ENCODE assay signal across 1 cellular context in the genomic region with DNA sequence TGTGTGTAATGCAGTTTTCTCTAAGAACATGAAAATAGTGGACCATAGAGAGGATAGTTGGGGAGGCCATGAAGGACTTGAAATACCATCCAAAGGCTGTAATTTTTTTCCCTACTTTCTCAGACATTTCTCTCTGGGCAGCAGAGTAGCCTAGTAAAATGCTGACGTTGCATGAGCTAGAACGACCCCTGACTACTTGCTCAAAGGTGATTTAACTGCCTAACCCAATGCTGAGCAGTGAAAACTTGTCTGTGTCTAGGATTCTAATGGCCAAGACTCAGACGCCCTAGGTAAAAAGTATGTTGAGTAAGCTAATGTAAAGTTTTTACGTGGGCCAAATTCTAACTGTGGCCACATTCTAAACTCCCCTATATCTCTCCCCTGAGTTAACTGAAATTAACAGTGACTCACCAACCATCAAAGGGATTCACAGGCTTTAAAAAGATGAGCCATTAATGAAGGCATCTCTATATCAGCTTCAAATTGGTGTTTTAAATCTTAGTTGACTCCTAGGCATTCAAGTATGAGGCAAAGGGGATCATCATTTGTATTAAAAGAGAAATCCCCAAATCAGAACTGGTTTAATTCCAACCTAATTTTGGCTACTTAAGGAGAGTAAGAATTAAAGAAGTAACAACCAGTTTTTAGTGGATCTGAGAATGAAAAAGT.
TF ChIP-seq lines count a peak whose summit lies in the region.

No MANE protein-coding gene starts in this region.

TF ChIP-seq in SK-N-SH, 30 proteins besides CTCF, POLR2A, EP300 and RAD21:
- TF ChIP-seq, protein P1, sequence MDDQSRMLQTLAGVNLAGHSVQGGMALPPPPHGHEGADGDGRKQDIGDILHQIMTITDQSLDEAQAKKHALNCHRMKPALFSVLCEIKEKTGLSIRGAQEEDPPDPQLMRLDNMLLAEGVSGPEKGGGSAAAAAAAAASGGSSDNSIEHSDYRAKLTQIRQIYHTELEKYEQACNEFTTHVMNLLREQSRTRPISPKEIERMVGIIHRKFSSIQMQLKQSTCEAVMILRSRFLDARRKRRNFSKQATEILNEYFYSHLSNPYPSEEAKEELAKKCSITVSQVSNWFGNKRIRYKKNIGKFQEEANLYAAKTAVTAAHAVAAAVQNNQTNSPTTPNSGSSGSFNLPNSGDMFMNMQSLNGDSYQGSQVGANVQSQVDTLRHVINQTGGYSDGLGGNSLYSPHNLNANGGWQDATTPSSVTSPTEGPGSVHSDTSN (IDR thresholded peaks at IDR 0.05), result peak; percentile 49
- TF ChIP-seq, protein P2, sequence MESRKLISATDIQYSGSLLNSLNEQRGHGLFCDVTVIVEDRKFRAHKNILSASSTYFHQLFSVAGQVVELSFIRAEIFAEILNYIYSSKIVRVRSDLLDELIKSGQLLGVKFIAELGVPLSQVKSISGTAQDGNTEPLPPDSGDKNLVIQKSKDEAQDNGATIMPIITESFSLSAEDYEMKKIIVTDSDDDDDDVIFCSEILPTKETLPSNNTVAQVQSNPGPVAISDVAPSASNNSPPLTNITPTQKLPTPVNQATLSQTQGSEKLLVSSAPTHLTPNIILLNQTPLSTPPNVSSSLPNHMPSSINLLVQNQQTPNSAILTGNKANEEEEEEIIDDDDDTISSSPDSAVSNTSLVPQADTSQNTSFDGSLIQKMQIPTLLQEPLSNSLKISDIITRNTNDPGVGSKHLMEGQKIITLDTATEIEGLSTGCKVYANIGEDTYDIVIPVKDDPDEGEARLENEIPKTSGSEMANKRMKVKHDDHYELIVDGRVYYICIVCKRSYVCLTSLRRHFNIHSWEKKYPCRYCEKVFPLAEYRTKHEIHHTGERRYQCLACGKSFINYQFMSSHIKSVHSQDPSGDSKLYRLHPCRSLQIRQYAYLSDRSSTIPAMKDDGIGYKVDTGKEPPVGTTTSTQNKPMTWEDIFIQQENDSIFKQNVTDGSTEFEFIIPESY (IDR thresholded peaks at IDR 0.05; ENCODE audit: borderline replicate concordance, low read depth), result no peak
- TF ChIP-seq SMC3 (IDR thresholded peaks at IDR 0.05; ENCODE audit: low read depth, low read length) (no peak), RCOR1 (IDR thresholded peaks at IDR 0.05; ENCODE audit: low read length) (no peak), POLR2AphosphoS5 (IDR thresholded peaks at IDR 0.05; ENCODE audit: low read depth, low read length) (no peak), RXRA (IDR thresholded peaks at IDR 0.05; ENCODE audit: borderline replicate concordance, low read depth) (no peak), CHD2 (IDR thresholded peaks at IDR 0.05; ENCODE audit: low read length, partially characterized antibody) (no peak), TEAD4 (IDR thresholded peaks at IDR 0.05; ENCODE audit: borderline replicate concordance, insufficient read depth) (no peak), GABPA (IDR thresholded peaks at IDR 0.05; ENCODE audit: low read depth) (no peak), SIN3A (IDR thresholded peaks at IDR 0.05; ENCODE audit: borderline replicate concordance, low read depth, low read length) (no peak), ELF1 (IDR thresholded peaks at IDR 0.05) (no peak), FOSL2 (IDR thresholded peaks at IDR 0.05; ENCODE audit: borderline replicate concordance, low read depth) (0 out of 2 replicates have a peak, but pooled peaks have one; percentile 8), YY1 (IDR thresholded peaks at IDR 0.05; ENCODE audit: low read depth) (no peak), FOXJ3 (CRISPR knock-in tag; IDR thresholded peaks at IDR 0.05) (no peak), RFX5 (IDR thresholded peaks at IDR 0.05; ENCODE audit: low read length) (no peak), FOXM1 (IDR thresholded peaks at IDR 0.05; ENCODE audit: low read depth) (no peak), GATA2 (CRISPR knock-in tag; IDR thresholded peaks at IDR 0.05) (no peak), JUND (IDR thresholded peaks at IDR 0.05) (peak; percentile 36), EZH2phosphoT487 (IDR thresholded peaks at IDR 0.05; ENCODE audit: borderline replicate concordance, low read depth) (no peak), NRF1 (IDR thresholded peaks at IDR 0.05; ENCODE audit: low read depth, low read length) (no peak), MEF2A (IDR thresholded peaks at IDR 0.05; ENCODE audit: borderline replicate concordance, low read depth) (no peak), MXI1 (IDR thresholded peaks at IDR 0.05; ENCODE audit: low read depth, low read length) (no peak), TAF1 (IDR thresholded peaks at IDR 0.05; ENCODE audit: borderline replicate concordance, low read depth, low read length) (no peak), TCF12 (IDR thresholded peaks at IDR 0.05) (peak; percentile 55; the same call in 1 of the 2 replicates), NFIC (IDR thresholded peaks at IDR 0.05; ENCODE audit: borderline replicate concordance) (peak; percentile 20; the same call in 1 of the 2 replicates)
- TF ChIP-seq, protein P3, sequence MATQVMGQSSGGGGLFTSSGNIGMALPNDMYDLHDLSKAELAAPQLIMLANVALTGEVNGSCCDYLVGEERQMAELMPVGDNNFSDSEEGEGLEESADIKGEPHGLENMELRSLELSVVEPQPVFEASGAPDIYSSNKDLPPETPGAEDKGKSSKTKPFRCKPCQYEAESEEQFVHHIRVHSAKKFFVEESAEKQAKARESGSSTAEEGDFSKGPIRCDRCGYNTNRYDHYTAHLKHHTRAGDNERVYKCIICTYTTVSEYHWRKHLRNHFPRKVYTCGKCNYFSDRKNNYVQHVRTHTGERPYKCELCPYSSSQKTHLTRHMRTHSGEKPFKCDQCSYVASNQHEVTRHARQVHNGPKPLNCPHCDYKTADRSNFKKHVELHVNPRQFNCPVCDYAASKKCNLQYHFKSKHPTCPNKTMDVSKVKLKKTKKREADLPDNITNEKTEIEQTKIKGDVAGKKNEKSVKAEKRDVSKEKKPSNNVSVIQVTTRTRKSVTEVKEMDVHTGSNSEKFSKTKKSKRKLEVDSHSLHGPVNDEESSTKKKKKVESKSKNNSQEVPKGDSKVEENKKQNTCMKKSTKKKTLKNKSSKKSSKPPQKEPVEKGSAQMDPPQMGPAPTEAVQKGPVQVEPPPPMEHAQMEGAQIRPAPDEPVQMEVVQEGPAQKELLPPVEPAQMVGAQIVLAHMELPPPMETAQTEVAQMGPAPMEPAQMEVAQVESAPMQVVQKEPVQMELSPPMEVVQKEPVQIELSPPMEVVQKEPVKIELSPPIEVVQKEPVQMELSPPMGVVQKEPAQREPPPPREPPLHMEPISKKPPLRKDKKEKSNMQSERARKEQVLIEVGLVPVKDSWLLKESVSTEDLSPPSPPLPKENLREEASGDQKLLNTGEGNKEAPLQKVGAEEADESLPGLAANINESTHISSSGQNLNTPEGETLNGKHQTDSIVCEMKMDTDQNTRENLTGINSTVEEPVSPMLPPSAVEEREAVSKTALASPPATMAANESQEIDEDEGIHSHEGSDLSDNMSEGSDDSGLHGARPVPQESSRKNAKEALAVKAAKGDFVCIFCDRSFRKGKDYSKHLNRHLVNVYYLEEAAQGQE (IDR thresholded peaks at IDR 0.05; ENCODE audit: low read depth, low read length), result no peak
- TF ChIP-seq, protein P4, sequence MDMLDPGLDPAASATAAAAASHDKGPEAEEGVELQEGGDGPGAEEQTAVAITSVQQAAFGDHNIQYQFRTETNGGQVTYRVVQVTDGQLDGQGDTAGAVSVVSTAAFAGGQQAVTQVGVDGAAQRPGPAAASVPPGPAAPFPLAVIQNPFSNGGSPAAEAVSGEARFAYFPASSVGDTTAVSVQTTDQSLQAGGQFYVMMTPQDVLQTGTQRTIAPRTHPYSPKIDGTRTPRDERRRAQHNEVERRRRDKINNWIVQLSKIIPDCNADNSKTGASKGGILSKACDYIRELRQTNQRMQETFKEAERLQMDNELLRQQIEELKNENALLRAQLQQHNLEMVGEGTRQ (IDR thresholded peaks at IDR 0.05; ENCODE audit: borderline replicate concordance, low read depth, low read length), result no peak
- TF ChIP-seq, protein P5, sequence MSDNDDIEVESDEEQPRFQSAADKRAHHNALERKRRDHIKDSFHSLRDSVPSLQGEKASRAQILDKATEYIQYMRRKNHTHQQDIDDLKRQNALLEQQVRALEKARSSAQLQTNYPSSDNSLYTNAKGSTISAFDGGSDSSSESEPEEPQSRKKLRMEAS (IDR thresholded peaks at IDR 0.05; ENCODE audit: low read depth), result no peak
- TF ChIP-seq, protein P6, sequence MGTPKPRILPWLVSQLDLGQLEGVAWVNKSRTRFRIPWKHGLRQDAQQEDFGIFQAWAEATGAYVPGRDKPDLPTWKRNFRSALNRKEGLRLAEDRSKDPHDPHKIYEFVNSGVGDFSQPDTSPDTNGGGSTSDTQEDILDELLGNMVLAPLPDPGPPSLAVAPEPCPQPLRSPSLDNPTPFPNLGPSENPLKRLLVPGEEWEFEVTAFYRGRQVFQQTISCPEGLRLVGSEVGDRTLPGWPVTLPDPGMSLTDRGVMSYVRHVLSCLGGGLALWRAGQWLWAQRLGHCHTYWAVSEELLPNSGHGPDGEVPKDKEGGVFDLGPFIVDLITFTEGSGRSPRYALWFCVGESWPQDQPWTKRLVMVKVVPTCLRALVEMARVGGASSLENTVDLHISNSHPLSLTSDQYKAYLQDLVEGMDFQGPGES (IDR thresholded peaks at IDR 0.05; ENCODE audit: low read depth, low read length), result no peak
- TF ChIP-seq, protein P7, sequence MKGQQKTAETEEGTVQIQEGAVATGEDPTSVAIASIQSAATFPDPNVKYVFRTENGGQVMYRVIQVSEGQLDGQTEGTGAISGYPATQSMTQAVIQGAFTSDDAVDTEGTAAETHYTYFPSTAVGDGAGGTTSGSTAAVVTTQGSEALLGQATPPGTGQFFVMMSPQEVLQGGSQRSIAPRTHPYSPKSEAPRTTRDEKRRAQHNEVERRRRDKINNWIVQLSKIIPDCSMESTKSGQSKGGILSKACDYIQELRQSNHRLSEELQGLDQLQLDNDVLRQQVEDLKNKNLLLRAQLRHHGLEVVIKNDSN (IDR thresholded peaks at IDR 0.05; ENCODE audit: borderline replicate concordance, low read depth), result no peak
